ENCODE assay signal across 20 cellular contexts in the genomic region with DNA sequence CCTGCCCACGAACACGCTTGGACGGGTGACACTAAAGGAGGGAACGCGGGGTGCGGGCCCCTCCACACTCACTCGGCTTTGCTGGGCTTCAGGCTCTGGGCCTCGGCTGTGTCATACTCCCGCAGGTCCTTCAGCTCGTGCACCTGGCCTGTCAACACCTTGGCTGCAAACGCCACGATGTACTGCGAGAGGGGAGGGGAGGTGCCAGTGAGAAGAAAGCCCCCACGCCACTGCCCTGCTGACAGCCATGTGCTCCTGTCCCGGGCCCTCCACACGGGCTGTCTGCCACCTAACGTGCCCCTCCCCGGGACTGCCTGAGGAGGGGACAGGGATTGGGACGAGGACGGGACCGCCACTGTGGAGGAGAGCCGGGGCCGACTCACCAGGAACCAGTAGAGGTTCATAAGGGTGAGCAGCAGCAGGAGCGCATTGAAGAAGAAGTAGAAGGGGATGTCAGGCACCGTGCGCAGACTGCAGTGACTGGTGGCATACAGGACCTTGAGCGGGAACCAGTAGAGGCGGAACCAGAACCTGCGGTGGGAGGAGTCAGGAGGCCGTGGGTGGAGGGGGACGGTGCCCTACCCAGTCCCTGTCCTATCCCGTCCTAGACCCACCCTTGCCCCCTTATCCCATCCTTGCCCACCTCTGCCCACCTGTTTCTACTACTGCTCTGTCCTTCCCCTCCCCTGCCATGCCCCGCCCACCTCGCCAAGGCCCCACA. TPM values are rescaled to one million over a fixed set of nuclear protein-coding genes. Genes with fewer than 3 reads are reported as not detected.
DNase-seq lines count a peak whose midpoint lies in the region; ATAC-seq, FAIRE-seq and TF ChIP-seq lines count a peak whose summit lies in the region.
"Had no signal": no experiment of that assay in that cellular context is flagged by ENCODE, and none has a peak within 500 bp of the region (broad histone marks: within the 10 kb centered on the region; RNA-seq: fewer than 3 reads in every experiment).

No MANE protein-coding gene starts in this region.

- H3K36me3 ChIP-seq in SK-N-SH (replicated peaks in 1 of 2; ENCODE audit: control insufficient read depth in 1 of 2, insufficient read depth in 2 of 2, low read length in 1 of 2) (peaks cover 0 to 3% of the 10 kb centered on the region in 2 experiments), PC-3 (ENCODE audit: low read depth, low read length) (no peaks in the 10 kb centered on the region), small intestine (ENCODE audit: control insufficient read depth in 2 of 2, insufficient read depth in 2 of 2, low read length in 2 of 2) (no peaks in the 10 kb centered on the region)
- H3K36me3 ChIP-seq: BE2C, upper lobe of right lung had no signal

- H3F3A ChIP-seq in SK-N-SH (replicated peaks; ENCODE audit: insufficient read depth) (peaks cover 4% of the 10 kb centered on the region), PC-3 (ENCODE audit: low read length, unreplicated experiment) (no peaks in the 10 kb centered on the region)

- FAIRE-seq in small intestine (lab: Jason Lieb, UNC): no peak

- no peaks in the 10 kb centered on the region; the same call in 1 of the 2 replicates for H3K9me3 ChIP-seq in SK-N-SH
- H3K9me3 ChIP-seq in PC-3 (ENCODE audit: low read length): no peaks in the 10 kb centered on the region
- no peaks in the 10 kb centered on the region for H3K9me3 ChIP-seq in small intestine (ENCODE audit: control insufficient read depth, low read depth)
- H3K9me3 ChIP-seq: BE2C, upper lobe of right lung had no signal

- H3K4me3 ChIP-seq in SK-N-SH (ENCODE audit: low read depth in 2 of 2, low read length in 1 of 2): no peak overlapping the region
- H3K4me3 ChIP-seq in PC-3 (ENCODE audit: low read length): no peak overlapping the region
- no peak overlapping the region for H3K4me3 ChIP-seq in small intestine (ENCODE audit: low read depth in 1 of 2, low read length in 2 of 2)
- H3K4me3 ChIP-seq: dorsolateral prefrontal cortex, MG63, upper lobe of right lung had no signal

- BruUV-seq in PC-3 (replicated peaks; lab: Mats Ljungman, UMichigan): no TSS peak

- H3K27ac ChIP-seq in SK-N-SH (ENCODE audit: low read depth in 2 of 2, low read length in 1 of 2): no peak overlapping the region
- H3K27ac ChIP-seq in PC-3 (ENCODE audit: low read length): no peak overlapping the region
- H3K27ac ChIP-seq in small intestine (ENCODE audit: low read depth in 1 of 2, low read length in 1 of 2): no peak overlapping the region
- H3K27ac ChIP-seq: upper lobe of right lung, WERI-Rb-1 had no signal

- no peak overlapping the region for H3K9ac ChIP-seq in SK-N-SH
- H3K9ac ChIP-seq in PC-3 (ENCODE audit: low read length): no peak overlapping the region

- no peak for TF ChIP-seq RAD21 in SK-N-SH (IDR thresholded peaks at IDR 0.05; ENCODE audit: low read length)

- intact Hi-C loops in PC-3 (cut with micrococcal nuclease): no loop called here
- intact Hi-C loops in activated T-helper 1 cell treated with anti-CD3 and anti-CD28 coated beads, Interleukin-12 subunit alpha, Interleukin-12 subunit beta, Interleukin-2, Interleukin-4 antibody, amounts not matched to agents 30 ng/mL and 10 ng/mL and 1 ng/mL, durations not matched to agents 14 hours and 24 hours and 36 hours (cut with micrococcal nuclease): loop anchor here (1.0 kb wide), 1 partner anchor 53 kb away; no protein-coding TSS in a partner anchor

- no peaks in the 10 kb centered on the region for H3K4me1 Mint-ChIP-seq in progenitor cell of endocrine pancreas (ENCODE audit: low read depth)
- H3K4me1 Mint-ChIP-seq in activated T-helper 1 cell treated with anti-CD3 and anti-CD28 coated beads, Interleukin-12 subunit alpha, Interleukin-12 subunit beta, Interleukin-2, Interleukin-4 antibody, amounts not matched to agents 30 ng/mL and 10 ng/mL and 1 ng/mL, durations not matched to agents 14 hours and 24 hours and 36 hours (ENCODE audit: low read depth): no peaks in the 10 kb centered on the region

- H3K4me2 ChIP-seq in SK-N-SH (no peak overlapping the region), PC-3 (ENCODE audit: low read length) (no peak overlapping the region)

- H3K9me2 ChIP-seq in SK-N-SH: no peaks in the 10 kb centered on the region
- no peaks in the 10 kb centered on the region for H3K9me2 ChIP-seq in PC-3 (replicated peaks; ENCODE audit: low read length)

- no peaks in the 10 kb centered on the region for H4K20me1 ChIP-seq in SK-N-SH (ENCODE audit: insufficient read depth)
- no peaks in the 10 kb centered on the region for H4K20me1 ChIP-seq in PC-3 (ENCODE audit: low read length)

- no peak for TF ChIP-seq EP300 in SK-N-SH (IDR thresholded peaks at IDR 0.05; ENCODE audit: borderline replicate concordance in 1 of 2, low read depth in 1 of 2, low read length in 1 of 2)

- DNase-seq in SK-N-SH (no peak), DMS53 treated with DMSO at 0.1 percent for 48 hours (lab: John Stamatoyannopoulos, UW; ENCODE audit: unreplicated experiment) (peak; percentile 42), PC-3 (no peak), progenitor cell of endocrine pancreas (ENCODE audit: low spot score, unreplicated experiment) (no peak), small intestine (no peak)
- DNase-seq in activated T-helper 1 cell treated with anti-CD3 and anti-CD28 coated beads, Interleukin-12 subunit alpha, Interleukin-12 subunit beta, Interleukin-2, Interleukin-4 antibody, amounts not matched to agents 30 ng/mL and 10 ng/mL and 1 ng/mL, durations not matched to agents 14 hours and 24 hours and 36 hours (ENCODE audit: low spot score): no peak
- DNase-seq: activated effector memory CD4-positive, alpha-beta T cell treated with anti-CD3 and anti-CD28 coated beads, Interleukin-2, amount 50 U/mL, for 16 hours; cerebellar nuclear complex; dorsolateral prefrontal cortex; MG63; NCI-H1436 treated with DMSO at 0.1 percent for 48 hours; NCI-H524 treated with DMSO at 0.1 percent for 48 hours; upper lobe of right lung had no signal

- 91% methylated on average over 31 of the region's 34 CpGs for WGBS in SK-N-SH (ENCODE audit: low lambda C conversion rate)
- 73 to 89% (median 82%) methylated on average over 31 to 34 of the region's 34 CpGs for WGBS in small intestine, 3 donors

- H3K27me3 ChIP-seq in SK-N-SH (ENCODE audit: insufficient read depth) (no peaks in the 10 kb centered on the region), PC-3 (ENCODE audit: low read length) (no peaks in the 10 kb centered on the region), small intestine (ENCODE audit: control insufficient read depth in 2 of 2, insufficient read depth in 2 of 2, low read length in 2 of 2) (no peaks in the 10 kb centered on the region)
- H3K27me3 ChIP-seq: BE2C, dorsolateral prefrontal cortex, MG63, upper lobe of right lung had no signal

- H3K4me1 ChIP-seq in SK-N-SH (ENCODE audit: control insufficient read depth in 1 of 2, insufficient read depth in 2 of 2, low read depth in 1 of 2, low read length in 1 of 2): no peaks in the 10 kb centered on the region
- H3K4me1 ChIP-seq in PC-3 (ENCODE audit: insufficient read depth, low read length): no peaks in the 10 kb centered on the region
- peaks cover 0 to 2% of the 10 kb centered on the region in 2 donors for H3K4me1 ChIP-seq in small intestine (ENCODE audit: control insufficient read depth in 2 of 2, insufficient read depth in 1 of 2, low read depth in 1 of 2, low read length in 1 of 2)
- H3K4me1 ChIP-seq: upper lobe of right lung had no signal

- peak overlapping the region; percentile 37 for H3K27ac Mint-ChIP-seq in progenitor cell of endocrine pancreas
- H3K27ac Mint-ChIP-seq in activated T-helper 1 cell treated with anti-CD3 and anti-CD28 coated beads, Interleukin-12 subunit alpha, Interleukin-12 subunit beta, Interleukin-2, Interleukin-4 antibody, amounts not matched to agents 30 ng/mL and 10 ng/mL and 1 ng/mL, durations not matched to agents 14 hours and 24 hours and 36 hours: no peak overlapping the region
- H3K27ac Mint-ChIP-seq: T-helper 2 cell treated with Interferon-gamma antibody and Interleukin-4, amounts not matched to agents 5 μg/mL and 100 μg/mL, for 36 hours had no signal

- no peak overlapping the region for H3K4me3 Mint-ChIP-seq in progenitor cell of endocrine pancreas (ENCODE audit: low read depth)
- H3K4me3 Mint-ChIP-seq in activated T-helper 1 cell treated with anti-CD3 and anti-CD28 coated beads, Interleukin-12 subunit alpha, Interleukin-12 subunit beta, Interleukin-2, Interleukin-4 antibody, amounts not matched to agents 30 ng/mL and 10 ng/mL and 1 ng/mL, durations not matched to agents 14 hours and 24 hours and 36 hours: no peak overlapping the region
- H3K4me3 Mint-ChIP-seq: T-helper 2 cell treated with Interferon-gamma antibody and Interleukin-4, amounts not matched to agents 5 μg/mL and 100 μg/mL, for 36 hours had no signal

- POLR2A ChIA-PET in SK-N-SH (lab: Yijun Ruan, JAX) (no interaction called here), PC-3 (lab: Charles Lee; ENCODE audit: unreplicated experiment) (no interaction called here)

- CTCF ChIA-PET in SK-N-SH (lab: Yijun Ruan, JAX): interaction anchor here (1.2 to 5.0 kb wide), 6 partner anchors 12 to 291 kb away, joined by 3 to 23 read pairs (median 8); a partner anchor contains a TSS
- CTCF ChIA-PET in PC-3 (lab: Charles Lee): no interaction called here

- TF ChIP-seq CTCF in SK-N-SH (IDR thresholded peaks at IDR 0.05) (no peak), PC-3 (conservative IDR thresholded peaks at IDR 0.05; ENCODE audit: low read depth, low read length) (no peak), progenitor cell of endocrine pancreas (IDR thresholded peaks at IDR 0.05; ENCODE audit: unreplicated experiment) (no peak)

- H2AFZ ChIP-seq in SK-N-SH (ENCODE audit: low read depth) (no peak overlapping the region), PC-3 (ENCODE audit: low read length) (no peak overlapping the region)

- peak; percentile 14 for ATAC-seq in SK-N-SH treated with all-trans-retinoic acid at 6 μM for 48 hours
- peak; percentile 13; the same call in 1 of the 2 replicates for ATAC-seq in PC-3
- no peak for ATAC-seq in HG03571 (IDR thresholded peaks at IDR 0.05; ENCODE audit: unreplicated experiment)

- peaks cover 5% of the 10 kb centered on the region for H3K9me3 Mint-ChIP-seq in progenitor cell of endocrine pancreas (ENCODE audit: low read depth)
- no peaks in the 10 kb centered on the region for H3K9me3 Mint-ChIP-seq in activated T-helper 1 cell treated with anti-CD3 and anti-CD28 coated beads, Interleukin-12 subunit alpha, Interleukin-12 subunit beta, Interleukin-2, Interleukin-4 antibody, amounts not matched to agents 30 ng/mL and 10 ng/mL and 1 ng/mL, durations not matched to agents 14 hours and 24 hours and 36 hours
- H3K9me3 Mint-ChIP-seq: T-helper 2 cell treated with Interferon-gamma antibody and Interleukin-4, amounts not matched to agents 5 μg/mL and 100 μg/mL, for 36 hours had no signal

- H3K79me2 ChIP-seq in SK-N-SH (ENCODE audit: insufficient read depth) (no peaks in the 10 kb centered on the region), PC-3 (ENCODE audit: low read length) (no peaks in the 10 kb centered on the region)

- H3K36me3 Mint-ChIP-seq in progenitor cell of endocrine pancreas (ENCODE audit: insufficient read depth): peaks cover 35% of the 10 kb centered on the region
- H3K36me3 Mint-ChIP-seq in activated T-helper 1 cell treated with anti-CD3 and anti-CD28 coated beads, Interleukin-12 subunit alpha, Interleukin-12 subunit beta, Interleukin-2, Interleukin-4 antibody, amounts not matched to agents 30 ng/mL and 10 ng/mL and 1 ng/mL, durations not matched to agents 14 hours and 24 hours and 36 hours (ENCODE audit: low read depth): no peaks in the 10 kb centered on the region

- no peaks in the 10 kb centered on the region for H3K27me3 Mint-ChIP-seq in progenitor cell of endocrine pancreas
- H3K27me3 Mint-ChIP-seq in activated T-helper 1 cell treated with anti-CD3 and anti-CD28 coated beads, Interleukin-12 subunit alpha, Interleukin-12 subunit beta, Interleukin-2, Interleukin-4 antibody, amounts not matched to agents 30 ng/mL and 10 ng/mL and 1 ng/mL, durations not matched to agents 14 hours and 24 hours and 36 hours (ENCODE audit: insufficient read depth): no peaks in the 10 kb centered on the region

RNA-seq across cellular contexts. Expression of a gene that starts 16.9 kb away (rescaled TPM):
- polyA plus RNA-seq in SK-N-SH (2012; rRNA removed): 5.4 and 7.3 TPM in 2 replicates
- polyA plus RNA-seq in SK-N-SH (2012; cell fraction: cytosol; rRNA removed): 3.7 and 5.1 TPM in 2 replicates
- polyA plus RNA-seq in SK-N-SH (2012; cell fraction: nucleus; rRNA removed): 6.2 and 6.4 TPM in 2 replicates
- total RNA-seq in PC-3 (2014; rRNA removed): 0.95 and 3.3 TPM in 2 replicates
- 20.1 and 20.9 TPM in 2 replicates for total RNA-seq in progenitor cell of endocrine pancreas
- 1 to 10 TPM in 1 of 3 donors, not detected in 2; 1.5 TPM for polyA plus RNA-seq in small intestine
- not detected in 2 replicates for total RNA-seq in activated T-helper 1 cell treated with anti-CD3 and anti-CD28 coated beads, Interleukin-12 subunit alpha, Interleukin-12 subunit beta, Interleukin-2, Interleukin-4 antibody, amounts not matched to agents 30 ng/mL and 10 ng/mL and 1 ng/mL, durations not matched to agents 14 hours and 24 hours and 36 hours
- total RNA-seq: Daoy, subcutaneous adipose tissue, upper lobe of right lung had no signal

RNA-seq across cellular contexts. Expression of a gene that starts 40.2 kb away (rescaled TPM):
- polyA plus RNA-seq in SK-N-SH (2012; rRNA removed): 412 and 450 TPM in 2 replicates
- 182 and 282 TPM in 2 replicates for polyA plus RNA-seq in SK-N-SH (2012; cell fraction: cytosol; rRNA removed)
- 272 and 273 TPM in 2 replicates for polyA plus RNA-seq in SK-N-SH (2012; cell fraction: nucleus; rRNA removed)
- 408 and 410 TPM in 2 replicates for total RNA-seq in PC-3 (2014; rRNA removed)
- total RNA-seq in progenitor cell of endocrine pancreas: 189 and 192 TPM in 2 replicates
- 100 to 1,000 TPM; 254 to 350 (median 286) TPM for polyA plus RNA-seq in small intestine
- total RNA-seq in activated T-helper 1 cell treated with anti-CD3 and anti-CD28 coated beads, Interleukin-12 subunit alpha, Interleukin-12 subunit beta, Interleukin-2, Interleukin-4 antibody, amounts not matched to agents 30 ng/mL and 10 ng/mL and 1 ng/mL, durations not matched to agents 14 hours and 24 hours and 36 hours: 221 and 229 TPM in 2 replicates

RNA-seq across cellular contexts. Expression of a gene that starts 40.5 kb away (rescaled TPM):
- polyA plus RNA-seq in SK-N-SH (2012; rRNA removed) (81.7 and 86.8 TPM in 2 replicates), small intestine (10 to 100 TPM; 48.5 to 51.4 (median 48.6) TPM)
- 47.6 and 65.1 TPM in 2 replicates for polyA plus RNA-seq in SK-N-SH (2012; cell fraction: cytosol; rRNA removed)
- polyA plus RNA-seq in SK-N-SH (2012; cell fraction: nucleus; rRNA removed): 104 and 112 TPM in 2 replicates
- total RNA-seq in PC-3 (2014; rRNA removed) (120 and 145 TPM in 2 replicates), progenitor cell of endocrine pancreas (44.4 and 44.7 TPM in 2 replicates)
- total RNA-seq in activated T-helper 1 cell treated with anti-CD3 and anti-CD28 coated beads, Interleukin-12 subunit alpha, Interleukin-12 subunit beta, Interleukin-2, Interleukin-4 antibody, amounts not matched to agents 30 ng/mL and 10 ng/mL and 1 ng/mL, durations not matched to agents 14 hours and 24 hours and 36 hours: 101 and 114 TPM in 2 replicates

RNA-seq across cellular contexts. Expression of a gene that starts 47.3 kb away (rescaled TPM):
- polyA plus RNA-seq in SK-N-SH (2012; rRNA removed) (20.3 and 33.3 TPM in 2 replicates), small intestine (10 to 100 TPM; 37.6 to 42.0 (median 41.6) TPM)
- polyA plus RNA-seq in SK-N-SH (2012; cell fraction: cytosol; rRNA removed): 15.1 and 18.6 TPM in 2 replicates
- polyA plus RNA-seq in SK-N-SH (2012; cell fraction: nucleus; rRNA removed): 79.6 and 83.0 TPM in 2 replicates
- total RNA-seq in PC-3 (2014; rRNA removed) (97.1 and 155 TPM in 2 replicates), progenitor cell of endocrine pancreas (87.1 and 90.9 TPM in 2 replicates)
- total RNA-seq in activated T-helper 1 cell treated with anti-CD3 and anti-CD28 coated beads, Interleukin-12 subunit alpha, Interleukin-12 subunit beta, Interleukin-2, Interleukin-4 antibody, amounts not matched to agents 30 ng/mL and 10 ng/mL and 1 ng/mL, durations not matched to agents 14 hours and 24 hours and 36 hours: 102 and 113 TPM in 2 replicates
